Comparison of ENCODE assay signal across 8 cellular contexts in the genomic region with DNA sequence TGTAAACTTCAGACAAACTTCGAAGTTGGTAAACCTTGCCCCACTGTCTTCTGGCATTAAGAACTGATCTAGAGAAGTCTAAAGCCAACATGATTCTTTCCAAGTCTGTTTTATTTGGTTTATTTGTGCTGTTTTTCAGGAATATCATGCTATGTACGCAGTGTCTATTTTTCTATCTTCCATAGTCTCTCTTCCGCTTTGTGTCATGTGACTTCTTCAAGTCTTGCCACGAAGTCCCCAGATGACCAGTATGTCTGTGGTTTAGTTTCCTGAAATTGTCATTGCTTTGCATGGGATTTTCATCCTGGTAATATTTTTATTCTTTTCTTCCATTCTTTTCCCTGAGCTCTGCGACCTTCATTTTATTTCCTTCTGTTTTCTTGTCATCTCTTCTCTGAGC. TPM values are rescaled to one million over a fixed set of nuclear protein-coding genes. Genes with fewer than 3 reads are reported as not detected.
"Had no signal": no experiment of that assay in that cellular context is flagged by ENCODE, and none has a peak within 500 bp of the region (broad histone marks: within the 10 kb centered on the region; RNA-seq: fewer than 3 reads in every experiment).

No MANE protein-coding gene starts in this region.

- H3K9me3 Mint-ChIP-seq: GM23338 had no signal

- H2AFZ ChIP-seq: GM23338 had no signal

- FAIRE-seq: H1, H54, HTR-8/SVneo had no signal

- ATAC-seq: GM23338 had no signal

- H3K4me3 Mint-ChIP-seq: GM23338, H9 had no signal

- H3K4me1 Mint-ChIP-seq: GM23338, H9 had no signal

- DNase-seq: H9, HCEC 1CT, IMR-90 had no signal

- H3K4me3 ChIP-seq: GM23338 had no signal

- H3K27ac Mint-ChIP-seq: GM23338, H9 had no signal

- H3K4me2 ChIP-seq: GM23338 had no signal

RNA-seq across cellular contexts. Expression of a gene that starts 15.1 kb away (rescaled TPM):
- total RNA-seq: GM23338, H1, H9, HT-29, IMR-90 had no signal

RNA-seq across cellular contexts. Expression of a gene that starts 25.2 kb away (rescaled TPM):
- total RNA-seq: HT-29 had no signal
